In the genomic region with DNA sequence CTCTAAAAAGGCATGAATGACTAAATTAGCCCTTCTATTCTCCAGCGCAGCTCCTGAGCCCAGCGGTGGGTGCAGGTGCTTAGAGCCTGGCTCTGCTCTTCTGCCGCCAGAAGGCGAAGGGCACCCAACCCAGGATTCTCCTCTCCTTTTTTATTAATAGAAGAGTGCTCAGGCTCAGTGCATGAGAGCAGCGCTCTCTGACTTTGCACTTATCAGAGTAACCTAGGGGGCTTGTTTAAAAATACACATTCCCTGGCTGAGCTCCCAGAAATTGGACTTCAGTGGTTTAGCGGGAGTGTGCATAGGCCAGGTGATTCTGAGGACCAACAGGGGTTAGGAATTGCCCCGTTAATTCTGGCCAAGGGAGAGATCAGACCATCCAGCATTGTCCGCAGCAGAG, we compare ENCODE assay signal across 14 cellular contexts. TPM values are rescaled to one million over a fixed set of nuclear protein-coding genes. Genes with fewer than 3 reads are reported as not detected.
A peak's percentile ranks its signal among the peaks of the same experiment; 100 is the strongest.
DNase-seq lines count a peak whose midpoint lies in the region; ATAC-seq and TF ChIP-seq lines count a peak whose summit lies in the region.
"Had no signal": no experiment of that assay in that cellular context is flagged by ENCODE, and none has a peak within 500 bp of the region (broad histone marks: within the 10 kb centered on the region; RNA-seq: fewer than 3 reads in every experiment).

No MANE protein-coding gene starts in this region.

- H3K36me3 Mint-ChIP-seq in activated naive CD4-positive, alpha-beta T cell treated with anti-CD3 and anti-CD28 coated beads for 36 hours (ENCODE audit: low read depth) = peaks cover 19% of the 10 kb centered on the region
- peaks cover 15 to 16% of the 10 kb centered on the region in 2 donors for H3K36me3 Mint-ChIP-seq in activated naive CD4-positive, alpha-beta T cell treated with anti-CD3 and anti-CD28 coated beads, Interleukin-2, amount 50 U/mL, for 72 hours
- H3K36me3 Mint-ChIP-seq in glutamatergic neuron (ENCODE audit: unreplicated experiment) (no peaks in the 10 kb centered on the region), progenitor cell of endocrine pancreas (ENCODE audit: insufficient read depth) (no peaks in the 10 kb centered on the region)

- TF ChIP-seq CTCF in glutamatergic neuron (IDR thresholded peaks at IDR 0.05; ENCODE audit: partially characterized antibody, unreplicated experiment) = no peak
- no peak for TF ChIP-seq CTCF in progenitor cell of endocrine pancreas (IDR thresholded peaks at IDR 0.05; ENCODE audit: unreplicated experiment)

- no peak for DNase-seq in activated naive CD4-positive, alpha-beta T cell treated with anti-CD3 and anti-CD28 coated beads for 36 hours
- DNase-seq in activated naive CD4-positive, alpha-beta T cell treated with anti-CD3 and anti-CD28 coated beads, Interleukin-2, amount 50 U/mL, for 72 hours (ENCODE audit: low spot score in 2 of 2) = no peak
- peak; percentile 34 for DNase-seq in NCI-H345 (lab: John Stamatoyannopoulos, UW)
- no peak for DNase-seq in glutamatergic neuron
- no peak for DNase-seq in progenitor cell of endocrine pancreas (ENCODE audit: low spot score, unreplicated experiment)
- no peak for DNase-seq in NCI-H1048 (lab: John Stamatoyannopoulos, UW)
- DNase-seq in medulla oblongata (ENCODE audit: extremely low spot score) = no peak
- DNase-seq: amniotic stem cell; BE2C; H9; Peyer's patch; stimulated activated naive CD4-positive, alpha-beta T cell treated with Interleukin-2 at 50 U/mL for 16 hours had no signal

- CTCF ChIA-PET in activated naive CD4-positive, alpha-beta T cell treated with anti-CD3 and anti-CD28 coated beads for 36 hours (lab: Charles Lee) = no interaction called here

- no peaks in the 10 kb centered on the region for H3K9me3 Mint-ChIP-seq in activated naive CD4-positive, alpha-beta T cell treated with anti-CD3 and anti-CD28 coated beads for 36 hours
- H3K9me3 Mint-ChIP-seq in activated naive CD4-positive, alpha-beta T cell treated with anti-CD3 and anti-CD28 coated beads, Interleukin-2, amount 50 U/mL, for 72 hours = no peaks in the 10 kb centered on the region
- peaks cover 4% of the 10 kb centered on the region for H3K9me3 Mint-ChIP-seq in glutamatergic neuron (ENCODE audit: unreplicated experiment)
- no peaks in the 10 kb centered on the region for H3K9me3 Mint-ChIP-seq in progenitor cell of endocrine pancreas (ENCODE audit: low read depth)
- H3K9me3 Mint-ChIP-seq: H9 had no signal

- H3K27me3 Mint-ChIP-seq in activated naive CD4-positive, alpha-beta T cell treated with anti-CD3 and anti-CD28 coated beads for 36 hours (ENCODE audit: low read depth) = peaks cover 9% of the 10 kb centered on the region
- H3K27me3 Mint-ChIP-seq in glutamatergic neuron (ENCODE audit: unreplicated experiment) = peaks cover 15% of the 10 kb centered on the region
- H3K27me3 Mint-ChIP-seq in progenitor cell of endocrine pancreas = peaks cover 51% of the 10 kb centered on the region

- intact Hi-C loops in activated naive CD4-positive, alpha-beta T cell treated with anti-CD3 and anti-CD28 coated beads for 36 hours (cut with micrococcal nuclease) = no loop called here

- no peak for ATAC-seq in activated naive CD4-positive, alpha-beta T cell treated with anti-CD3 and anti-CD28 coated beads, Interleukin-2, amount 50 U/mL, for 72 hours
- ATAC-seq in HG02981 (IDR thresholded peaks at IDR 0.05; ENCODE audit: unreplicated experiment) = no peak
- ATAC-seq: mucosa of descending colon had no signal

- H3K27ac Mint-ChIP-seq in activated naive CD4-positive, alpha-beta T cell treated with anti-CD3 and anti-CD28 coated beads for 36 hours = no peak overlapping the region
- H3K27ac Mint-ChIP-seq in activated naive CD4-positive, alpha-beta T cell treated with anti-CD3 and anti-CD28 coated beads, Interleukin-2, amount 50 U/mL, for 72 hours = no peak overlapping the region
- H3K27ac Mint-ChIP-seq in glutamatergic neuron (ENCODE audit: unreplicated experiment) = no peak overlapping the region
- H3K27ac Mint-ChIP-seq in progenitor cell of endocrine pancreas = no peak overlapping the region
- H3K27ac Mint-ChIP-seq: H9 had no signal

- H3K4me3 Mint-ChIP-seq in activated naive CD4-positive, alpha-beta T cell treated with anti-CD3 and anti-CD28 coated beads for 36 hours = peak overlapping the region; percentile 30
- H3K4me3 Mint-ChIP-seq in glutamatergic neuron (ENCODE audit: unreplicated experiment) (peak overlapping the region; percentile 67), progenitor cell of endocrine pancreas (ENCODE audit: low read depth) (peak overlapping the region; percentile 42)

- H3K4me1 Mint-ChIP-seq in activated naive CD4-positive, alpha-beta T cell treated with anti-CD3 and anti-CD28 coated beads for 36 hours (ENCODE audit: low read depth) = peaks cover 16% of the 10 kb centered on the region
- H3K4me1 Mint-ChIP-seq in glutamatergic neuron (ENCODE audit: low read depth, unreplicated experiment) = no peaks in the 10 kb centered on the region
- H3K4me1 Mint-ChIP-seq in progenitor cell of endocrine pancreas (ENCODE audit: low read depth) = no peaks in the 10 kb centered on the region

RNA-seq across cellular contexts. Expression of gene PFKP, which starts 1.7 kb away (rescaled TPM):
- 10 to 100 TPM; 96.2 to 99.7 TPM for total RNA-seq in activated naive CD4-positive, alpha-beta T cell treated with anti-CD3 and anti-CD28 coated beads for 36 hours
- 100 to 1,000 TPM in 1 of 2 donors, 10 to 100 TPM in 1; 63.7 to 258 TPM for total RNA-seq in activated naive CD4-positive, alpha-beta T cell treated with anti-CD3 and anti-CD28 coated beads, Interleukin-2, amount 50 U/mL, for 72 hours
- 24.2 TPM for total RNA-seq in glutamatergic neuron (ENCODE audit: unreplicated experiment)
- 4.8 and 7.3 TPM in 2 replicates for total RNA-seq in progenitor cell of endocrine pancreas
